ENCODE assay signal across 1 cellular context in genomic region chr19:43446746-43447489, GRCh38.
TF ChIP-seq lines count a peak whose summit lies in the region.

No MANE protein-coding gene starts in this region.

TF ChIP-seq in HEK293, 187 proteins besides CTCF, POLR2A, EP300 and RAD21 (continued from another document):
- TF ChIP-seq KLF1 (tag by site-specific recombination; IDR thresholded peaks at IDR 0.05) = 0 out of 2 replicates have a peak, but pooled peaks have one; percentile 12
- TF ChIP-seq SP2 (tag by site-specific recombination; IDR thresholded peaks at IDR 0.05) = no peak
- no peak for TF ChIP-seq ZNF785 (tag by site-specific recombination; IDR thresholded peaks at IDR 0.05)
- peak; percentile 58 for TF ChIP-seq ZBTB17 (tag by site-specific recombination; IDR thresholded peaks at IDR 0.05)
- TF ChIP-seq PRDM1 (tag by site-specific recombination; IDR thresholded peaks at IDR 0.05) = peak; percentile 60
- TF ChIP-seq ZNF561 (tag by site-specific recombination; IDR thresholded peaks at IDR 0.05; ENCODE audit: borderline replicate concordance) = 0 out of 2 replicates have a peak, but pooled peaks have one; percentile 74
- TF ChIP-seq OVOL3 (tag by site-specific recombination; IDR thresholded peaks at IDR 0.05) = no peak
- no peak for TF ChIP-seq ZNF175 (tag by site-specific recombination; IDR thresholded peaks at IDR 0.05)
- TF ChIP-seq ZNF624 (tag by site-specific recombination; IDR thresholded peaks at IDR 0.05) = no peak
- TF ChIP-seq ZNF629 (tag by site-specific recombination; IDR thresholded peaks at IDR 0.05) = no peak
- peak; percentile 93 for TF ChIP-seq ZNF654 (tag by site-specific recombination; IDR thresholded peaks at IDR 0.05; ENCODE audit: low read depth)
- 0 out of 2 replicates have a peak, but pooled peaks have one; percentile 8 for TF ChIP-seq ZBTB48 (tag by site-specific recombination; IDR thresholded peaks at IDR 0.05)
- 0 out of 2 replicates have a peak, but pooled peaks have one; percentile 72 for TF ChIP-seq ZNF501 (tag by site-specific recombination; IDR thresholded peaks at IDR 0.05)
- peak; percentile 83 for TF ChIP-seq OSR2 (tag by site-specific recombination; IDR thresholded peaks at IDR 0.05)
- 0 out of 2 replicates have a peak, but pooled peaks have one; percentile 5 for TF ChIP-seq ZSCAN4 (tag by site-specific recombination; IDR thresholded peaks at IDR 0.05)
- TF ChIP-seq PRDM10 (tag by site-specific recombination; IDR thresholded peaks at IDR 0.05) = peak; percentile 85
- TF ChIP-seq ZNF488 (tag by site-specific recombination; IDR thresholded peaks at IDR 0.05) = no peak
- no peak for TF ChIP-seq ZNF211 (tag by site-specific recombination; IDR thresholded peaks at IDR 0.05; ENCODE audit: low read depth)
- TF ChIP-seq ZBTB21 (tag by site-specific recombination; IDR thresholded peaks at IDR 0.05) = no peak
- TF ChIP-seq SP7 (tag by site-specific recombination; IDR thresholded peaks at IDR 0.05) = peak; percentile 90
- TF ChIP-seq ZNF341 (tag by site-specific recombination; IDR thresholded peaks at IDR 0.05; ENCODE audit: low read depth) = no peak
- no peak for TF ChIP-seq HOXD13 (CRISPR knock-in tag; IDR thresholded peaks at IDR 0.05; ENCODE audit: borderline replicate concordance)
- no peak for TF ChIP-seq ZNF530 (tag by site-specific recombination; IDR thresholded peaks at IDR 0.05; ENCODE audit: low read depth)
- TF ChIP-seq ZNF37A (tag by site-specific recombination; IDR thresholded peaks at IDR 0.05) = no peak
- no peak for TF ChIP-seq ZFHX2 (tag by site-specific recombination; conservative IDR thresholded peaks at IDR 0.05)
- TF ChIP-seq ZNF169 (tag by site-specific recombination; IDR thresholded peaks at IDR 0.05) = no peak
- TF ChIP-seq ZNF266 (tag by site-specific recombination; IDR thresholded peaks at IDR 0.05; ENCODE audit: low read depth) = no peak
- TF ChIP-seq ZSCAN30 (tag by site-specific recombination; IDR thresholded peaks at IDR 0.05) = peak; percentile 49; the same call in 1 of the 2 replicates
- TF ChIP-seq ZNF324 (tag by site-specific recombination; IDR thresholded peaks at IDR 0.05) = 0 out of 2 replicates have a peak, but pooled peaks have one; percentile 43
- 0 out of 2 replicates have a peak, but pooled peaks have one; percentile 43 for TF ChIP-seq ZXDB (tag by site-specific recombination; IDR thresholded peaks at IDR 0.05)
- no peak for TF ChIP-seq ZNF596 (tag by site-specific recombination; IDR thresholded peaks at IDR 0.05)
- no peak for TF ChIP-seq ZNF19 (tag by site-specific recombination; IDR thresholded peaks at IDR 0.05; ENCODE audit: low read depth)
- TF ChIP-seq REST (tag by site-specific recombination; IDR thresholded peaks at IDR 0.05) = no peak
- peak; percentile 96 for TF ChIP-seq ZNF2 (tag by site-specific recombination; IDR thresholded peaks at IDR 0.05)
- no peak for TF ChIP-seq ZNF274 (IDR thresholded peaks at IDR 0.05; ENCODE audit: low read length)
- no peak for TF ChIP-seq ZNF274 (tag by site-specific recombination; IDR thresholded peaks at IDR 0.05; ENCODE audit: borderline replicate concordance)
- TF ChIP-seq ZFP37 (tag by site-specific recombination; IDR thresholded peaks at IDR 0.05) = peak; percentile 77
- TF ChIP-seq ZBTB26 (tag by site-specific recombination; optimal IDR thresholded peaks at IDR 0.05) = peak; percentile 1
- 0 out of 2 replicates have a peak, but pooled peaks have one; percentile 9 for TF ChIP-seq ZNF692 (tag by site-specific recombination; IDR thresholded peaks at IDR 0.05)
- TF ChIP-seq MZF1 (tag by site-specific recombination; IDR thresholded peaks at IDR 0.05; ENCODE audit: borderline replicate concordance) = no peak
- TF ChIP-seq SCRT2 (tag by site-specific recombination; IDR thresholded peaks at IDR 0.05) = 0 out of 2 replicates have a peak, but pooled peaks have one; percentile 46
